In genomic region chr3:183192650-183193300, GRCh38 we compare ENCODE assay signal across 2 cellular contexts.
TF ChIP-seq lines count a peak whose summit lies in the region.

No MANE protein-coding gene starts in this region.

TF ChIP-seq in IMR-90, 13 proteins besides CTCF, POLR2A, EP300 and RAD21 (continued from another document):
- TF ChIP-seq, protein P1, sequence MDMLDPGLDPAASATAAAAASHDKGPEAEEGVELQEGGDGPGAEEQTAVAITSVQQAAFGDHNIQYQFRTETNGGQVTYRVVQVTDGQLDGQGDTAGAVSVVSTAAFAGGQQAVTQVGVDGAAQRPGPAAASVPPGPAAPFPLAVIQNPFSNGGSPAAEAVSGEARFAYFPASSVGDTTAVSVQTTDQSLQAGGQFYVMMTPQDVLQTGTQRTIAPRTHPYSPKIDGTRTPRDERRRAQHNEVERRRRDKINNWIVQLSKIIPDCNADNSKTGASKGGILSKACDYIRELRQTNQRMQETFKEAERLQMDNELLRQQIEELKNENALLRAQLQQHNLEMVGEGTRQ (IDR thresholded peaks at IDR 0.05; ENCODE audit: low read depth, low read length): no peak
- no peak for TF ChIP-seq FOS (IDR thresholded peaks at IDR 0.05; ENCODE audit: low read depth, low read length)

TF ChIP-seq in SK-N-SH, 30 proteins besides CTCF, POLR2A, EP300 and RAD21 (continued from another document):
- TF ChIP-seq, protein P2, sequence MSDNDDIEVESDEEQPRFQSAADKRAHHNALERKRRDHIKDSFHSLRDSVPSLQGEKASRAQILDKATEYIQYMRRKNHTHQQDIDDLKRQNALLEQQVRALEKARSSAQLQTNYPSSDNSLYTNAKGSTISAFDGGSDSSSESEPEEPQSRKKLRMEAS (IDR thresholded peaks at IDR 0.05; ENCODE audit: low read depth): no peak
- no peak for TF ChIP-seq SMC3 (IDR thresholded peaks at IDR 0.05; ENCODE audit: low read depth, low read length)
- no peak for TF ChIP-seq REST (IDR thresholded peaks at IDR 0.05; ENCODE audit: low read depth, low read length)
- no peak for TF ChIP-seq RCOR1 (IDR thresholded peaks at IDR 0.05; ENCODE audit: low read length)
- no peak for TF ChIP-seq TEAD4 (IDR thresholded peaks at IDR 0.05; ENCODE audit: borderline replicate concordance, insufficient read depth)
- TF ChIP-seq ELF1 (IDR thresholded peaks at IDR 0.05): no peak
